1 cellular context compared by ENCODE assay signal in genomic region chr20:45953672-45954071, GRCh38.
TF ChIP-seq lines count a peak whose summit lies in the region.

No MANE protein-coding gene starts in this region.

TF ChIP-seq in K562, 482 proteins besides CTCF, POLR2A, EP300 and RAD21:
- TF ChIP-seq ATF3 (IDR thresholded peaks at IDR 0.05) (no peak), ATF3 (CRISPR knock-in tag; conservative IDR thresholded peaks at IDR 0.05) (no peak), POLR2G (IDR thresholded peaks at IDR 0.05; ENCODE audit: low read depth, low read length) (peak; percentile 54), RBFOX2 (IDR thresholded peaks at IDR 0.05; ENCODE audit: low read depth, low read length) (0 out of 2 replicates have a peak, but pooled peaks have one; percentile 27), FOXJ3 (CRISPR knock-in tag; IDR thresholded peaks at IDR 0.05) (no peak)
TF ChIP-seq in K562: peak in this region for 2.
